ENCODE assay signal across 1 cellular context in the genomic region with DNA sequence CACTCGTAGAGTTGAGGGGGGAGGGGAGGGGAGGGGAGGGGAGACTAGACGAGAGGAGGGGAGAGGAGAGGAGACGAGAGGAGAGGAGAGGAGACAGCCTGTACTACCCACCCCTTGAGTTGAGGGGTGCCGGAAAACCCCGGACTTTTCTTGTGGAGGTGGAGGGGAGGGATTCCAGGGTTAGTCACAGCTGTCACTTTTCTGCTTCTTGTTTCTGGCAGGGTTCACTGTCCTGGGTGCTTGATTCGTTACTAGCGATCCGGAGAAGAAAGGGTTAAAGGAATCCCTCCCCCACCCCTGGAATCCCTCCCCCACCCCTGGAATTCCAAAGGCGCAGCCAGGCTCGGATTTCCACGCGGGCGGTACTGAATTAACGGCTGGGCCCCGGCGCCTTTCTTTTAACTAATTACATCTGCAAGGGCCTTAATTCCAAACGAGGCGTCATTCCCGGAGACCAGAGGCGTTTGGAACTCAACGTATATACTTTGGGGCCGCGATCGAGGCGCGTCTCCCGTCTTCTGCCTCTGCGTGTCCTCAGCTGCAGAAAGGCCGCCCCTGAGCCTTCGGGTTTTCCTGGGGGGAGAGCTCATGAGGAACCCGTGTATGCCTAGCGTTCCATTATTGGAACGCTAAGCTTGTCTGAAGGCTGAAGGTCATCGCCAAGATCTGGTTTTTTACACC.
TF ChIP-seq lines count a peak whose summit lies in the region.

No MANE protein-coding gene starts in this region.

TF ChIP-seq in SK-N-SH treated with all-trans-retinoic acid at 6 μM for 48 hours, 23 proteins besides CTCF, POLR2A, EP300 and RAD21 (continued from another document):
- TF ChIP-seq, protein P1, sequence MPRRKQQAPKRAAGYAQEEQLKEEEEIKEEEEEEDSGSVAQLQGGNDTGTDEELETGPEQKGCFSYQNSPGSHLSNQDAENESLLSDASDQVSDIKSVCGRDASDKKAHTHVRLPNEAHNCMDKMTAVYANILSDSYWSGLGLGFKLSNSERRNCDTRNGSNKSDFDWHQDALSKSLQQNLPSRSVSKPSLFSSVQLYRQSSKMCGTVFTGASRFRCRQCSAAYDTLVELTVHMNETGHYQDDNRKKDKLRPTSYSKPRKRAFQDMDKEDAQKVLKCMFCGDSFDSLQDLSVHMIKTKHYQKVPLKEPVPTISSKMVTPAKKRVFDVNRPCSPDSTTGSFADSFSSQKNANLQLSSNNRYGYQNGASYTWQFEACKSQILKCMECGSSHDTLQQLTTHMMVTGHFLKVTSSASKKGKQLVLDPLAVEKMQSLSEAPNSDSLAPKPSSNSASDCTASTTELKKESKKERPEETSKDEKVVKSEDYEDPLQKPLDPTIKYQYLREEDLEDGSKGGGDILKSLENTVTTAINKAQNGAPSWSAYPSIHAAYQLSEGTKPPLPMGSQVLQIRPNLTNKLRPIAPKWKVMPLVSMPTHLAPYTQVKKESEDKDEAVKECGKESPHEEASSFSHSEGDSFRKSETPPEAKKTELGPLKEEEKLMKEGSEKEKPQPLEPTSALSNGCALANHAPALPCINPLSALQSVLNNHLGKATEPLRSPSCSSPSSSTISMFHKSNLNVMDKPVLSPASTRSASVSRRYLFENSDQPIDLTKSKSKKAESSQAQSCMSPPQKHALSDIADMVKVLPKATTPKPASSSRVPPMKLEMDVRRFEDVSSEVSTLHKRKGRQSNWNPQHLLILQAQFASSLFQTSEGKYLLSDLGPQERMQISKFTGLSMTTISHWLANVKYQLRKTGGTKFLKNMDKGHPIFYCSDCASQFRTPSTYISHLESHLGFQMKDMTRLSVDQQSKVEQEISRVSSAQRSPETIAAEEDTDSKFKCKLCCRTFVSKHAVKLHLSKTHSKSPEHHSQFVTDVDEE (CRISPR knock-in tag; IDR thresholded peaks at IDR 0.05), result no peak
